21 cellular contexts compared by ENCODE assay signal in genomic region chr14:24813819-24814259, GRCh38.
"Had no signal": no experiment of that assay in that cellular context is flagged by ENCODE, and none has a peak within 500 bp of the region (broad histone marks: within the 10 kb centered on the region; RNA-seq: fewer than 3 reads in every experiment).

No MANE protein-coding gene starts in this region.

- H3K4me2 ChIP-seq: KMS-11, SK-N-SH had no signal

- DNase-seq: Kasumi-1, MM.1S, NCI-H1092 treated with DMSO at 0.1 percent for 48 hours, NCI-H1436, NCI-H187, NCI-H2029, NCI-H2081 treated with DMSO at 0.1 percent for 48 hours, NCI-H2171, NCI-H226, NCI-H446, NCI-H510A, NCI-H524 treated with DMSO at 0.1 percent for 48 hours, NCI-H69, NCI-H774, PC-3, SHP77, SK-N-SH had no signal

- ATAC-seq: K562, Panc1, PC-3 had no signal

- H3K27ac ChIP-seq: KMS-11, RWPE1 had no signal

- H3K4me3 ChIP-seq: K562 had no signal

- H3K9me3 ChIP-seq: SK-N-SH had no signal

- H3K9ac ChIP-seq: KMS-11, SK-N-SH had no signal

- FAIRE-seq: K562 had no signal
